In the genomic region with DNA sequence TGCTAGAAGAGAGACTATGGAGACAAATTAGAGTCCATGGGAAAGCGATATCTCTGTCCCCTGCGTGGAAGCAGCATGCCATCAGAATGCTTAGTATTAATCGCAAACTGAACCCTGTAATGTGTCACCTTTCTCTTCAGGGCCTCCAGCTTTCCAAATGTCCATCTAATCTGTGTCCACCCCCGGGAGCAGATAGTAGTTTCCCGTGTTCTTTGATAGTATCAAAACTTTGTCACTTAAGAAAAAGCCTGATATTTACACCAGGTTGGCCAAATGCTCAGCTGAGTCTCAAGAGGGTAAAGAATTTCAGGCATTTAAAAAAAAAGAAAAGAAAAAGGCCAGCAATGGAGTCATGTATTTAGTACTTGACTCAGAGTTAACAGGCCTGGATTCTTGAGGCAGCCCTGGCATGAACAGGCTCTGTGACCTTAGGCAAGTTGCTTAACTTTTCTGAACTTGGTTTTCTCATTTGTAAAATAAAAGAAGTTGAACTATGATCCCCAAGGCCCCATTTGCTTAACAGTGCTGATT, we compare ENCODE assay signal across 10 cellular contexts. TPM values are rescaled to one million over a fixed set of nuclear protein-coding genes. Genes with fewer than 3 reads are reported as not detected.
DNase-seq lines count a peak whose midpoint lies in the region; ATAC-seq and TF ChIP-seq lines count a peak whose summit lies in the region.
"Had no signal": no experiment of that assay in that cellular context is flagged by ENCODE, and none has a peak within 500 bp of the region (broad histone marks: within the 10 kb centered on the region; RNA-seq: fewer than 3 reads in every experiment).

No MANE protein-coding gene starts in this region.

- CTCF ChIA-PET in activated B cell treated with CpG ODN at 0.5 μM for 24 hours (lab: Charles Lee): interaction anchor here (1.8 kb wide), 1 partner anchor 12 kb away, joined by 6 read pairs; no protein-coding TSS in a partner anchor

- H3K4me3 Mint-ChIP-seq in HFFc6: peak overlapping the region; percentile 84
- H3K4me3 Mint-ChIP-seq in activated B cell treated with CpG ODN at 0.5 μM for 24 hours: peak overlapping the region; percentile 59
- peak overlapping the region in 1 of 5 donors; percentile 17 for H3K4me3 Mint-ChIP-seq in immature natural killer cell
- H3K4me3 Mint-ChIP-seq: activated CD4-positive, alpha-beta T cell treated with anti-CD3 and anti-CD28 coated beads, Interleukin-2, amount 10 ng/mL, durations not matched to agents 7 days and 5 days; central memory CD8-positive, alpha-beta T cell had no signal

- H3K36me3 Mint-ChIP-seq in HFFc6 (ENCODE audit: low read depth) (no peaks in the 10 kb centered on the region), activated B cell treated with CpG ODN at 0.5 μM for 24 hours (ENCODE audit: low read depth) (no peaks in the 10 kb centered on the region), immature natural killer cell (no peaks in the 10 kb centered on the region)

- POLR2A ChIA-PET in activated B cell treated with CpG ODN at 0.5 μM for 24 hours (lab: Charles Lee): interaction anchor here (0.5 to 5.8 kb wide), 2 partner anchors 11 to 36 kb away, joined by 8 to 93 read pairs; partner anchors contain the start of gene GSAP

- DNase-seq in HFFc6 (peak; percentile 54), activated B cell treated with CpG ODN at 0.5 μM for 24 hours (no peak), immature natural killer cell (no peak), substantia nigra (lab: John Stamatoyannopoulos, UW) (no peak), inferior parietal cortex (ENCODE audit: extremely low spot score) (no peak)
- DNase-seq: activated CD4-positive, alpha-beta T cell treated with anti-CD3 and anti-CD28 coated beads, Interleukin-2, amount 10 ng/mL, durations not matched to agents 7 days and 5 days; stimulated activated CD4-positive, alpha-beta T cell treated with anti-CD3 and anti-CD28 coated beads, Interleukin-1b, Interleukin-23, amount 100 ng/mL, for 48 hours had no signal

- no peak for TF ChIP-seq CTCF in HFFc6 (IDR thresholded peaks at IDR 0.05)
- no peak for TF ChIP-seq CTCF in activated B cell treated with CpG ODN at 0.5 μM for 24 hours (IDR thresholded peaks at IDR 0.05)

- H3K27ac Mint-ChIP-seq in HFFc6: peak overlapping the region; percentile 90
- peak overlapping the region; percentile 46 for H3K27ac Mint-ChIP-seq in activated B cell treated with CpG ODN at 0.5 μM for 24 hours
- H3K27ac Mint-ChIP-seq in immature natural killer cell: peak overlapping the region in 5 of 6 donors; percentile 25 to 84 (median 61)
- H3K27ac Mint-ChIP-seq: activated CD4-positive, alpha-beta T cell treated with anti-CD3 and anti-CD28 coated beads, Interleukin-2, amount 10 ng/mL, durations not matched to agents 7 days and 5 days had no signal

- H3K27me3 Mint-ChIP-seq in HFFc6 (ENCODE audit: insufficient read depth): no peaks in the 10 kb centered on the region
- H3K27me3 Mint-ChIP-seq in activated B cell treated with CpG ODN at 0.5 μM for 24 hours: no peaks in the 10 kb centered on the region
- peaks cover 5 to 10% (median 7%) of the 10 kb centered on the region in 3 donors for H3K27me3 Mint-ChIP-seq in immature natural killer cell (ENCODE audit: low read depth in 3 of 3)
- H3K27me3 Mint-ChIP-seq: central memory CD8-positive, alpha-beta T cell had no signal

- intact Hi-C loops in activated B cell treated with CpG ODN at 0.5 μM for 24 hours (cut with micrococcal nuclease): loop anchor here (1.0 to 5.0 kb wide), 4 partner anchors 9 to 226 kb away; no protein-coding TSS in a partner anchor

- H3K9me3 Mint-ChIP-seq in HFFc6 (no peaks in the 10 kb centered on the region), activated B cell treated with CpG ODN at 0.5 μM for 24 hours (no peaks in the 10 kb centered on the region), immature natural killer cell (no peaks in the 10 kb centered on the region)
- H3K9me3 Mint-ChIP-seq: activated CD4-positive, alpha-beta T cell treated with anti-CD3 and anti-CD28 coated beads, Interleukin-2, amount 10 ng/mL, durations not matched to agents 7 days and 5 days; central memory CD8-positive, alpha-beta T cell had no signal

- H3K4me1 Mint-ChIP-seq in HFFc6 (ENCODE audit: low read depth): peaks cover 59% of the 10 kb centered on the region
- peaks cover 35% of the 10 kb centered on the region for H3K4me1 Mint-ChIP-seq in activated B cell treated with CpG ODN at 0.5 μM for 24 hours
- H3K4me1 Mint-ChIP-seq in immature natural killer cell: peaks cover 28 to 38% of the 10 kb centered on the region in 2 donors

- ATAC-seq in activated B cell treated with CpG ODN at 0.5 μM for 24 hours (ENCODE audit: low read depth): no peak
- ATAC-seq in HG02870 (IDR thresholded peaks at IDR 0.05; ENCODE audit: unreplicated experiment): no peak
- ATAC-seq in GM19395 (IDR thresholded peaks at IDR 0.05; ENCODE audit: unreplicated experiment): no peak

- peak overlapping the region; percentile 21 for H3K27ac ChIP-seq in substantia nigra (ENCODE audit: low read depth, low read length, poor library complexity, severe bottlenecking)

RNA-seq across cellular contexts. Expression of gene GSAP, which starts 10.4 kb away (rescaled TPM):
- 1 to 10 TPM; 1.4 to 2.8 (median 2.2) TPM for total RNA-seq in HFFc6 (2021; fragmentation: NEBNext Ultra II Directional; extraction: Animal tissue kit (Norgen Biotek cat#: 25700))
- 73.9 and 91.2 TPM in 2 replicates for total RNA-seq in activated B cell treated with CpG ODN at 0.5 μM for 24 hours
- 10 to 100 TPM; 24.6 to 85.4 (median 55.5) TPM for polyA plus RNA-seq in immature natural killer cell

Comparison
In these comparisons a context has a peak if more than half of its experiments do, and no peak if none do; other contexts are left out.
1. RNA of gene GSAP, which starts 10.4 kb away (total RNA-seq): 73.9 to 91.2 TPM in activated B cell treated with CpG ODN at 0.5 μM for 24 hours; 1.4 to 2.8 TPM in HFFc6; every median in the first group is over 10 times any median in the second.
2. Peak in every context shown above with its lines, with median percentiles within 50 percentile points of each other: H3K27ac Mint-ChIP-seq.